In genomic region chrX:80765226-80765625, GRCh38 we compare ENCODE assay signal across 12 cellular contexts. TPM values are rescaled to one million over a fixed set of nuclear protein-coding genes. Genes with fewer than 3 reads are reported as not detected.
DNase-seq lines count a peak whose midpoint lies in the region; ATAC-seq, FAIRE-seq and TF ChIP-seq lines count a peak whose summit lies in the region.
"Had no signal": no experiment of that assay in that cellular context is flagged by ENCODE, and none has a peak within 500 bp of the region (broad histone marks: within the 10 kb centered on the region; RNA-seq: fewer than 3 reads in every experiment).

No MANE protein-coding gene starts in this region.

- DNase-seq in Calu3 (peak; percentile 7), NCI-H226 (peak; percentile 41), chondrocyte (ENCODE audit: low spot score) (no peak), myocyte (ENCODE audit: low read depth) (peak; percentile 41), small intestine (no peak), Kasumi-1 (lab: John Stamatoyannopoulos, UW) (no peak)
- DNase-seq: activated CD4-positive, alpha-beta T cell treated with anti-CD3 and anti-CD28 coated beads, Interleukin-2, amount 50 U/mL, for 1 hour; activated naive CD4-positive, alpha-beta T cell treated with anti-CD3 and anti-CD28 coated beads, Interleukin-2, amount 10 ng/mL, durations not matched to agents 7 days and 5 days; naive thymus-derived CD4-positive, alpha-beta T cell had no signal

- no TSS peak for BruUV-seq in Calu3 (replicated peaks; lab: Mats Ljungman, UMichigan)

- H3K27ac Mint-ChIP-seq in Calu3 (ENCODE audit: unreplicated experiment) = peak overlapping the region; percentile 42
- peak overlapping the region; percentile 14 for H3K27ac Mint-ChIP-seq in chondrocyte (ENCODE audit: unreplicated experiment)
- H3K27ac Mint-ChIP-seq: activated naive CD4-positive, alpha-beta T cell treated with anti-CD3 and anti-CD28 coated beads, Interleukin-2, amount 10 ng/mL, durations not matched to agents 7 days and 5 days; stimulated activated memory B cell treated with anti-CD40 and anti-IgM and Interleukin-4, amounts not matched to agents 10 μg/mL and 1 μg/mL and 100 μg/mL, for 72 hours had no signal

- H3K36me3 Mint-ChIP-seq in Calu3 (ENCODE audit: insufficient read depth, unreplicated experiment) (peaks cover 10% of the 10 kb centered on the region), chondrocyte (ENCODE audit: low read depth) (no peaks in the 10 kb centered on the region)

- no peak overlapping the region for H3K27ac ChIP-seq in small intestine (ENCODE audit: low read depth in 1 of 2, low read length in 1 of 2)

- H3K4me1 Mint-ChIP-seq in Calu3 (ENCODE audit: low read depth, unreplicated experiment) = peaks cover 25% of the 10 kb centered on the region
- peaks cover 5% of the 10 kb centered on the region for H3K4me1 Mint-ChIP-seq in chondrocyte (ENCODE audit: low read depth)

- H3K27me3 Mint-ChIP-seq in Calu3 (ENCODE audit: unreplicated experiment) = no peaks in the 10 kb centered on the region
- no peaks in the 10 kb centered on the region for H3K27me3 Mint-ChIP-seq in chondrocyte (ENCODE audit: low read depth)
- H3K27me3 Mint-ChIP-seq: activated naive CD4-positive, alpha-beta T cell treated with anti-CD3 and anti-CD28 coated beads, Interleukin-2, amount 10 ng/mL, durations not matched to agents 7 days and 5 days; naive thymus-derived CD4-positive, alpha-beta T cell; stimulated activated memory B cell treated with anti-CD40 and anti-IgM and Interleukin-4, amounts not matched to agents 10 μg/mL and 1 μg/mL and 100 μg/mL, for 72 hours had no signal

- no peak for TF ChIP-seq CTCF in Calu3 (IDR thresholded peaks at IDR 0.05; ENCODE audit: unreplicated experiment)
- no peak for TF ChIP-seq CTCF in chondrocyte (IDR thresholded peaks at IDR 0.05)

- ATAC-seq in HG02852 (IDR thresholded peaks at IDR 0.05; ENCODE audit: unreplicated experiment) (no peak), GM18511 (IDR thresholded peaks at IDR 0.05; ENCODE audit: unreplicated experiment) (no peak)
- ATAC-seq: naive thymus-derived CD4-positive, alpha-beta T cell; stimulated activated memory B cell treated with anti-CD40 and anti-IgM and Interleukin-4, amounts not matched to agents 10 μg/mL and 1 μg/mL and 100 μg/mL, for 72 hours had no signal

- FAIRE-seq in small intestine (lab: Jason Lieb, UNC) = no peak

- no peaks in the 10 kb centered on the region for H3K36me3 ChIP-seq in small intestine (ENCODE audit: control insufficient read depth in 2 of 2, insufficient read depth in 2 of 2, low read length in 2 of 2)

- H3K4me1 ChIP-seq in small intestine (ENCODE audit: control insufficient read depth in 2 of 2, insufficient read depth in 1 of 2, low read depth in 1 of 2, low read length in 1 of 2) = no peaks in the 10 kb centered on the region

- H3K4me3 Mint-ChIP-seq in Calu3 (ENCODE audit: low read depth, unreplicated experiment) (no peak overlapping the region), chondrocyte (ENCODE audit: unreplicated experiment) (no peak overlapping the region)
- H3K4me3 Mint-ChIP-seq: activated naive CD4-positive, alpha-beta T cell treated with anti-CD3 and anti-CD28 coated beads, Interleukin-2, amount 10 ng/mL, durations not matched to agents 7 days and 5 days; naive thymus-derived CD4-positive, alpha-beta T cell; stimulated activated memory B cell treated with anti-CD40 and anti-IgM and Interleukin-4, amounts not matched to agents 10 μg/mL and 1 μg/mL and 100 μg/mL, for 72 hours had no signal

- intact Hi-C loops in Calu3 (cut with micrococcal nuclease; ENCODE audit: unreplicated experiment) = loop anchor here (5.0 kb wide), 1 partner anchor 42 kb away; the partner anchor contains the start of gene BRWD3

- CTCF ChIA-PET in Calu3 (lab: Charles Lee) = interaction anchor here (1.0 kb wide), 1 partner anchor 13 kb away, joined by 3 read pairs; no protein-coding TSS in a partner anchor

- no peak overlapping the region for H3K4me3 ChIP-seq in small intestine (ENCODE audit: low read depth in 1 of 2, low read length in 2 of 2)

- no peaks in the 10 kb centered on the region for H3K9me3 ChIP-seq in small intestine (ENCODE audit: control insufficient read depth, low read depth)

- H3K9me3 Mint-ChIP-seq in Calu3 (ENCODE audit: low read depth, unreplicated experiment) = peaks cover 4% of the 10 kb centered on the region
- peaks cover 27% of the 10 kb centered on the region for H3K9me3 Mint-ChIP-seq in chondrocyte (ENCODE audit: low read depth)
- H3K9me3 Mint-ChIP-seq: activated naive CD4-positive, alpha-beta T cell treated with anti-CD3 and anti-CD28 coated beads, Interleukin-2, amount 10 ng/mL, durations not matched to agents 7 days and 5 days; stimulated activated memory B cell treated with anti-CD40 and anti-IgM and Interleukin-4, amounts not matched to agents 10 μg/mL and 1 μg/mL and 100 μg/mL, for 72 hours had no signal

- no peaks in the 10 kb centered on the region for H3K27me3 ChIP-seq in small intestine (ENCODE audit: control insufficient read depth in 2 of 2, insufficient read depth in 2 of 2, low read length in 2 of 2)

RNA-seq across cellular contexts. Expression of gene BRWD3, which starts 44.5 kb away (rescaled TPM):
- total RNA-seq in Calu3 (2022) (25.2 and 40.6 TPM in 2 replicates), chondrocyte (16.4 to 22.3 TPM (median 18.0 TPM) in 3 replicates), myocyte (4.8 and 5.0 TPM in 2 replicates)
- 1.9 TPM for polyA plus RNA-seq in myocyte (2012)
- polyA plus RNA-seq in small intestine = 1 to 10 TPM; 3.5 to 6.0 (median 4.8) TPM

Comparison
In these comparisons a context has a peak if more than half of its experiments do, and no peak if none do; other contexts are left out.
1. DNase-seq: peak in Calu3 (single experiment), NCI-H226 (single experiment) and myocyte (single experiment); none in chondrocyte (single experiment), small intestine (single experiment) and Kasumi-1 (0 of 2).